Comparison of ENCODE assay signal across 17 cellular contexts in the genomic region with DNA sequence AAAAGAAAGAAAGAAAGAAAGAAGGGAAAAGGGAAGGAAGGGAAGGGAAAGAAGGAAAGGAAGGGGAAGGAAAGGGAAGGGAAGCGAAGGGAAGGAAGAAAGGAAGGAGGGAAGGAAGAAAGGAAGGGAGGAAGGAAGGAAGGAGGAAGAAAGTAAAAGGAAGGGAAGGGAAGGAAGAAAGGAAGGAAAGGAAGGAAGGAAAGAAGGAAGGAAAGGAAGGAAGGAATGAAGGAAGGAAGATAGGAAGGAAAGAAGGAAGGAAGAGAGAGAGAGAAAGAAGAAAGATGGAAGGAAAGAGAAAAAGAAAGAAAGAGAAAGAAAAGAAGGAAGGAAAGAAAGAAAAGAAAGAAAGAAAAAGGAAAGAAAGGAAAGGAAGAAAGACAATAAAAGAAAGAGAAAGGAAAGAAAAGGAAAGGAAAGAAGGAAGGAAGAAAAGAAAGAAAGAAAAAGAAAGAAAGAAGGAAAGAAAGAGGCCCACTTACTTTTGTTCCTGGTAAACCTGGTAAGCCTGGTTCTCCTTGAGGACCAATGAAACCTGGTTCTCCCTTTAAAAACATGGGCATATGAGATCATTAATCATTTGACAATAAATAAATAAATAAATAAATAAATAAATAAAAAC.
A peak's percentile ranks its signal among the peaks of the same experiment; 100 is the strongest.
DNase-seq lines count a peak whose midpoint lies in the region; ATAC-seq and TF ChIP-seq lines count a peak whose summit lies in the region.
"Had no signal": no experiment of that assay in that cellular context is flagged by ENCODE, and none has a peak within 500 bp of the region (broad histone marks: within the 10 kb centered on the region; RNA-seq: fewer than 3 reads in every experiment).

No MANE protein-coding gene starts in this region.

- H3K4me3 Mint-ChIP-seq in activated CD8-positive, alpha-beta T cell treated with anti-CD3 and anti-CD28 coated beads for 36 hours, result no peak overlapping the region
- no peak overlapping the region for H3K4me3 Mint-ChIP-seq in activated CD8-positive, alpha-beta T cell treated with anti-CD3 and anti-CD28 coated beads, Interleukin-2, amount 10 ng/mL, durations not matched to agents 7 days and 5 days
- no peak overlapping the region for H3K4me3 Mint-ChIP-seq in CD8-positive, alpha-beta T cell
- H3K4me3 Mint-ChIP-seq in WTC11, result no peak overlapping the region
- H3K4me3 Mint-ChIP-seq: CD4-positive, alpha-beta memory T cell; GM23338; H9 had no signal

- CTCF ChIA-PET in activated CD8-positive, alpha-beta T cell treated with anti-CD3 and anti-CD28 coated beads for 36 hours (lab: Charles Lee), result no interaction called here
- CTCF ChIA-PET in activated CD8-positive, alpha-beta T cell treated with anti-CD3 and anti-CD28 coated beads, Interleukin-2, amount 10 ng/mL, durations not matched to agents 7 days and 5 days (lab: Charles Lee), result no interaction called here
- CTCF ChIA-PET in CD8-positive, alpha-beta T cell (lab: Charles Lee), result no interaction called here
- CTCF ChIA-PET in WTC11 (lab: Charles Lee), result no interaction called here

- H3K4me3 ChIP-seq in CD8-positive, alpha-beta T cell (ENCODE audit: low read depth, low read length), result no peak overlapping the region
- H3K4me3 ChIP-seq: BLaER1 treated with 17β-estradiol and CSF1 and Interleukin-3, amounts not matched to agents 10 nM and 100 nM; GM12878; GM23338 had no signal

- H3K27ac Mint-ChIP-seq in activated CD8-positive, alpha-beta T cell treated with anti-CD3 and anti-CD28 coated beads for 36 hours, result no peak overlapping the region
- no peak overlapping the region for H3K27ac Mint-ChIP-seq in activated CD8-positive, alpha-beta T cell treated with anti-CD3 and anti-CD28 coated beads, Interleukin-2, amount 10 ng/mL, durations not matched to agents 7 days and 5 days
- no peak overlapping the region for H3K27ac Mint-ChIP-seq in CD8-positive, alpha-beta T cell
- H3K27ac Mint-ChIP-seq in WTC11, result no peak overlapping the region
- H3K27ac Mint-ChIP-seq: GM23338 had no signal

- no peaks in the 10 kb centered on the region for H3K4me1 ChIP-seq in CD8-positive, alpha-beta T cell (ENCODE audit: insufficient read depth, low read length)
- H3K4me1 ChIP-seq: BE2C, Caco-2 had no signal

- H3K27ac ChIP-seq in CD8-positive, alpha-beta T cell (ENCODE audit: low read depth, low read length), result no peak overlapping the region
- H3K27ac ChIP-seq: 22Rv1; BLaER1 treated with 17β-estradiol and CSF1 and Interleukin-3, amounts not matched to agents 10 nM and 100 nM had no signal

- no peaks in the 10 kb centered on the region for H3K4me1 Mint-ChIP-seq in activated CD8-positive, alpha-beta T cell treated with anti-CD3 and anti-CD28 coated beads for 36 hours (ENCODE audit: low read depth)
- H3K4me1 Mint-ChIP-seq in activated CD8-positive, alpha-beta T cell treated with anti-CD3 and anti-CD28 coated beads, Interleukin-2, amount 10 ng/mL, durations not matched to agents 7 days and 5 days (ENCODE audit: low read depth), result no peaks in the 10 kb centered on the region
- H3K4me1 Mint-ChIP-seq in CD8-positive, alpha-beta T cell (ENCODE audit: low read depth), result no peaks in the 10 kb centered on the region
- H3K4me1 Mint-ChIP-seq in WTC11, result peaks cover 3% of the 10 kb centered on the region
- H3K4me1 Mint-ChIP-seq: CD4-positive, alpha-beta memory T cell; GM23338 had no signal

- no peak for ATAC-seq in activated CD8-positive, alpha-beta T cell treated with anti-CD3 and anti-CD28 coated beads for 36 hours
- no peak for ATAC-seq in activated CD8-positive, alpha-beta T cell treated with anti-CD3 and anti-CD28 coated beads, Interleukin-2, amount 10 ng/mL, durations not matched to agents 7 days and 5 days
- no peak for ATAC-seq in CD8-positive, alpha-beta T cell
- ATAC-seq in WTC11, result no peak
- ATAC-seq: GM12878, GM23338, HCT116 had no signal

- H3K9me3 ChIP-seq in CD8-positive, alpha-beta T cell (ENCODE audit: low read length), result no peaks in the 10 kb centered on the region
- H3K9me3 ChIP-seq: BE2C; BLaER1 treated with 17β-estradiol and CSF1 and Interleukin-3, amounts not matched to agents 10 nM and 100 nM; Caco-2 had no signal

- H3K36me3 ChIP-seq in CD8-positive, alpha-beta T cell (ENCODE audit: insufficient read depth, low read length), result no peaks in the 10 kb centered on the region
- H3K36me3 ChIP-seq: BE2C; BLaER1 treated with 17β-estradiol and CSF1 and Interleukin-3, amounts not matched to agents 10 nM and 100 nM had no signal

- H3K36me3 Mint-ChIP-seq in activated CD8-positive, alpha-beta T cell treated with anti-CD3 and anti-CD28 coated beads for 36 hours (ENCODE audit: low read depth), result no peaks in the 10 kb centered on the region
- H3K36me3 Mint-ChIP-seq in activated CD8-positive, alpha-beta T cell treated with anti-CD3 and anti-CD28 coated beads, Interleukin-2, amount 10 ng/mL, durations not matched to agents 7 days and 5 days (ENCODE audit: low read depth), result no peaks in the 10 kb centered on the region
- H3K36me3 Mint-ChIP-seq in CD8-positive, alpha-beta T cell, result no peaks in the 10 kb centered on the region
- no peaks in the 10 kb centered on the region for H3K36me3 Mint-ChIP-seq in WTC11
- H3K36me3 Mint-ChIP-seq: CD4-positive, alpha-beta memory T cell had no signal

- no peaks in the 10 kb centered on the region for H3K9me3 Mint-ChIP-seq in activated CD8-positive, alpha-beta T cell treated with anti-CD3 and anti-CD28 coated beads for 36 hours
- H3K9me3 Mint-ChIP-seq in activated CD8-positive, alpha-beta T cell treated with anti-CD3 and anti-CD28 coated beads, Interleukin-2, amount 10 ng/mL, durations not matched to agents 7 days and 5 days (ENCODE audit: insufficient read depth), result no peaks in the 10 kb centered on the region
- no peaks in the 10 kb centered on the region for H3K9me3 Mint-ChIP-seq in CD8-positive, alpha-beta T cell
- H3K9me3 Mint-ChIP-seq in WTC11, result no peaks in the 10 kb centered on the region
- H3K9me3 Mint-ChIP-seq: CD4-positive, alpha-beta memory T cell; GM23338; H9 had no signal

- intact Hi-C loops in activated CD8-positive, alpha-beta T cell treated with anti-CD3 and anti-CD28 coated beads for 36 hours (cut with micrococcal nuclease), result no loop called here
- intact Hi-C loops in CD8-positive, alpha-beta T cell (cut with DNase I, micrococcal nuclease), result no loop called here

- no peaks in the 10 kb centered on the region for H3K27me3 ChIP-seq in CD8-positive, alpha-beta T cell (ENCODE audit: insufficient read depth, low read length)
- H3K27me3 ChIP-seq: BLaER1 treated with 17β-estradiol and CSF1 and Interleukin-3, amounts not matched to agents 10 nM and 100 nM had no signal

- no peak for DNase-seq in activated CD8-positive, alpha-beta T cell treated with anti-CD3 and anti-CD28 coated beads for 36 hours
- DNase-seq in activated CD8-positive, alpha-beta T cell treated with anti-CD3 and anti-CD28 coated beads, Interleukin-2, amount 10 ng/mL, durations not matched to agents 7 days and 5 days, result no peak
- DNase-seq in CD8-positive, alpha-beta T cell, result no peak
- DNase-seq in WTC11 (ENCODE audit: low spot score), result no peak
- no peak for DNase-seq in NCI-H2171 (lab: John Stamatoyannopoulos, UW)
- no peak for DNase-seq in iPS-NIHi11 (ENCODE audit: low spot score)
- DNase-seq: BE2C; Caco-2; CD4-positive, alpha-beta memory T cell; DMS153; DND-41; H9 had no signal

- POLR2A ChIA-PET in activated CD8-positive, alpha-beta T cell treated with anti-CD3 and anti-CD28 coated beads for 36 hours (lab: Charles Lee), result no interaction called here
- POLR2A ChIA-PET in activated CD8-positive, alpha-beta T cell treated with anti-CD3 and anti-CD28 coated beads, Interleukin-2, amount 10 ng/mL, durations not matched to agents 7 days and 5 days (lab: Charles Lee), result no interaction called here
- POLR2A ChIA-PET in CD8-positive, alpha-beta T cell (lab: Charles Lee), result no interaction called here
- POLR2A ChIA-PET in WTC11 (lab: Charles Lee), result no interaction called here

- peak; percentile 25 for TF ChIP-seq CTCF in activated CD8-positive, alpha-beta T cell treated with anti-CD3 and anti-CD28 coated beads for 36 hours (IDR thresholded peaks at IDR 0.05)
- peak; percentile 43 for TF ChIP-seq CTCF in CD8-positive, alpha-beta T cell (IDR thresholded peaks at IDR 0.05)
- no peak for TF ChIP-seq CTCF in WTC11 (IDR thresholded peaks at IDR 0.05)

- peaks cover 7% of the 10 kb centered on the region for H3K27me3 Mint-ChIP-seq in activated CD8-positive, alpha-beta T cell treated with anti-CD3 and anti-CD28 coated beads for 36 hours
- H3K27me3 Mint-ChIP-seq in activated CD8-positive, alpha-beta T cell treated with anti-CD3 and anti-CD28 coated beads, Interleukin-2, amount 10 ng/mL, durations not matched to agents 7 days and 5 days (ENCODE audit: low read depth), result no peaks in the 10 kb centered on the region
- peaks cover 4% of the 10 kb centered on the region for H3K27me3 Mint-ChIP-seq in CD8-positive, alpha-beta T cell (ENCODE audit: low read depth)
- no peaks in the 10 kb centered on the region for H3K27me3 Mint-ChIP-seq in WTC11 (ENCODE audit: low read depth)

TF ChIP-seq in WTC11, 78 proteins besides CTCF, POLR2A, EP300 and RAD21:
- TF ChIP-seq, protein P1, sequence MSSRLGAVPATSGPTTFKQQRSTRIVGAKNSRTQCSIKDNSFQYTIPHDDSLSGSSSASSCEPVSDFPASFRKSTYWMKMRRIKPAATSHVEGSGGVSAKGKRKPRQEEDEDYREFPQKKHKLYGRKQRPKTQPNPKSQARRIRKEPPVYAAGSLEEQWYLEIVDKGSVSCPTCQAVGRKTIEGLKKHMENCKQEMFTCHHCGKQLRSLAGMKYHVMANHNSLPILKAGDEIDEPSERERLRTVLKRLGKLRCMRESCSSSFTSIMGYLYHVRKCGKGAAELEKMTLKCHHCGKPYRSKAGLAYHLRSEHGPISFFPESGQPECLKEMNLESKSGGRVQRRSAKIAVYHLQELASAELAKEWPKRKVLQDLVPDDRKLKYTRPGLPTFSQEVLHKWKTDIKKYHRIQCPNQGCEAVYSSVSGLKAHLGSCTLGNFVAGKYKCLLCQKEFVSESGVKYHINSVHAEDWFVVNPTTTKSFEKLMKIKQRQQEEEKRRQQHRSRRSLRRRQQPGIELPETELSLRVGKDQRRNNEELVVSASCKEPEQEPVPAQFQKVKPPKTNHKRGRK (CRISPR knock-in tag; IDR thresholded peaks at IDR 0.05; ENCODE audit: borderline replicate concordance), result 0 out of 2 replicates have a peak, but pooled peaks have one; percentile 90
- no peak for TF ChIP-seq FOXK1 (CRISPR knock-in tag; IDR thresholded peaks at IDR 0.05)
